ENCODE assay signal across 1 cellular context in the genomic region with DNA sequence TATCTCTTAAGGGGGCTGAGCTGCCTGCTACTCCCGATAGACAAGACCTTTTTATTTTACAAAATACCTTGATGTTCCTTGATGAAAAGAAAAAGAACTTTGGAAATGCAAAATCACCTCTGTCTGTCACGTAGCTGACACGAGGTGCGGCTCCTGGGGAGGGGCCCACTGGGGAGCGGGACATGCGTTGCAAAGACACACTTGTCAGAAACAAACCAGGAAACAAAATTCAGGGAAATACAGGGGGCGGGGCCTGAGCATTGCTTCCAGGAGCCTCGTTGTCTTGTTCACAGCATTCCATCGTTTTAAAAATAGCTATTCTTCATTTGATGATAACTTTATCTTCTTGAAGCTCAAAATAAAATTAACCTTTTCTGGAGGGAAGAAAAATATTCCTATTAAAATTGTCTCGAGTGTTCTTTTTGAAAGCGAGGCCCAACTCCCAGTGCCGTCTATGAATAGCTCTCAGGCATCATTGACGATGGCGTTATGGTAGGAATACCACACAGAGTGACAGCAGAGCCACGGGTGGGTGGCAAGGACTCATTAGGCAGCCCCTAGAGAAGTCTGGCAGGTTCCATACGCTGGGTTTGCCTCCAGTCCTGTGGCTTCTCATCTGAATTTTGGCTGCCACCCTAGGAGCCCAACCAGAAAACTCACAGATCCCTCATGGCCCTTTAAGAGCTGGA.
TF ChIP-seq lines count a peak whose summit lies in the region.

No MANE protein-coding gene starts in this region.

TF ChIP-seq in IMR-90, 13 proteins besides CTCF, POLR2A, EP300 and RAD21 (continued from another document):
- no peak for TF ChIP-seq CEBPB (IDR thresholded peaks at IDR 0.05; ENCODE audit: low read depth, low read length)
- TF ChIP-seq MAFK (IDR thresholded peaks at IDR 0.05; ENCODE audit: low read depth, low read length) = no peak
- TF ChIP-seq FOS (IDR thresholded peaks at IDR 0.05; ENCODE audit: low read depth, low read length) = no peak
- TF ChIP-seq NFE2L2 (IDR thresholded peaks at IDR 0.05; ENCODE audit: low read depth, low read length) = no peak
- TF ChIP-seq MAZ (IDR thresholded peaks at IDR 0.05; ENCODE audit: borderline replicate concordance, low read depth, low read length) = no peak
- TF ChIP-seq, protein P1, sequence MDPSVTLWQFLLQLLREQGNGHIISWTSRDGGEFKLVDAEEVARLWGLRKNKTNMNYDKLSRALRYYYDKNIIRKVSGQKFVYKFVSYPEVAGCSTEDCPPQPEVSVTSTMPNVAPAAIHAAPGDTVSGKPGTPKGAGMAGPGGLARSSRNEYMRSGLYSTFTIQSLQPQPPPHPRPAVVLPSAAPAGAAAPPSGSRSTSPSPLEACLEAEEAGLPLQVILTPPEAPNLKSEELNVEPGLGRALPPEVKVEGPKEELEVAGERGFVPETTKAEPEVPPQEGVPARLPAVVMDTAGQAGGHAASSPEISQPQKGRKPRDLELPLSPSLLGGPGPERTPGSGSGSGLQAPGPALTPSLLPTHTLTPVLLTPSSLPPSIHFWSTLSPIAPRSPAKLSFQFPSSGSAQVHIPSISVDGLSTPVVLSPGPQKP (IDR thresholded peaks at IDR 0.05; ENCODE audit: borderline replicate concordance, low read depth, low read length) = no peak
- TF ChIP-seq RCOR1 (IDR thresholded peaks at IDR 0.05; ENCODE audit: insufficient replicate concordance, low read length) = no peak
- no peak for TF ChIP-seq BHLHE40 (IDR thresholded peaks at IDR 0.05; ENCODE audit: low read depth, low read length)
- TF ChIP-seq SMC3 (IDR thresholded peaks at IDR 0.05; ENCODE audit: low read depth, low read length) = no peak
- TF ChIP-seq RFX5 (IDR thresholded peaks at IDR 0.05; ENCODE audit: low read depth, low read length) = no peak
